Comparison of ENCODE assay signal across 13 cellular contexts in the genomic region with DNA sequence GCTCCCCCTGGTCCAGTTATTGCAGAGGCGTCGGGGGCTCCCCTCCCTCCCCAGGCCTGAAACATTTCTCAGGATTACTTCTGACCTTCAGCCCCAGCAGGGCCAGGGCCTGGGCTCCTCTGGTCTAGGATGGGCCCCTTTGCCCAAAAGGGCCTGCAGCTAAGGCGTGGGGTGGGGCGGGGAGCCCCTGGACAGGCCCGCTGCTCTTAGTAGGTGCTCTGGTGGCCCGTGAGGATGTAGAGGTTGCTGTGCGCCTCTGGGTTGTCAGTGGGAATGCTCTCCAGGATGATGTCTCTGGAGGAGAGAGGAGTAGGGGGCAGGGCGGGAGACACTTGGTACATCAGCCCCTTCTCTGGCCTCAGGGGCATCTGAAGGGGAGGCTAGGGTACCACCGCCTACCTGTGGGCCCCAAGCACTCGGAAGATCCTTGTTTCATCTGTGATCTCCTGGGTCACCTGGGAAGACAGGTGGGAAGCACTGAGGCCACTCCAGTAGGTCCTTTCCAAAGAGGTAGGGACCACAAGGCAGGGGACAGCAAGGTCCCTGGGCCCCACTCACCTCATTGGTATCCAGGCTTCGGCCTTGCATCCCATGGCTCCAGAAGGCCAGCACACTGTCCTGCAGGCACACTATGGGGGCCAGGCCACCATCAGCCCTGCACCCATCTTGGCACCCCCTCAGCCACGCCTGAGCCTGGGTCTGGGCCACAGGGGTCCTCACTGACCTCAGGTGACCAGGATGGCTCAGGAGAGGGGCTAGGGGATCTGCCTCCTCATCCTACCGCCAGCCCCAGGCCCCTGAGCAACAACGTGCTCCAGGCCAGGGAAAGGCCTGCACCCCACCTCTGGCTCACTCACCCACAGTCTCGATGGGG.
"Had no signal": no experiment of that assay in that cellular context is flagged by ENCODE, and none has a peak within 500 bp of the region (broad histone marks: within the 10 kb centered on the region; RNA-seq: fewer than 3 reads in every experiment).

No MANE protein-coding gene starts in this region.

- DNase-seq: activated CD4-positive, CD25-positive, alpha-beta regulatory T cell; amygdala; cerebellar nuclear complex; esophagus squamous epithelium; foreskin fibroblast; stimulated activated CD4-positive, alpha-beta T cell treated with anti-CD3 and anti-CD28 coated beads, Interleukin-12 subunit alpha, Interleukin-12 subunit beta, amount 100 ng/mL, for 4 hours had no signal

- H3K27ac ChIP-seq: dorsolateral prefrontal cortex, esophagus squamous epithelium, heart left ventricle, right lobe of liver had no signal

- H3K4me3 Mint-ChIP-seq: activated naive CD4-positive, alpha-beta T cell treated with anti-CD3 and anti-CD28 coated beads, Interleukin-2, amount 50 U/mL, for 24 hours; brain; stimulated activated naive CD8-positive, alpha-beta T cell treated with anti-CD3 and anti-CD28 coated beads, Interleukin-15, Interleukin-2, amounts not matched to agents 100 ng/mL and 50 ng/mL, for 24 hours had no signal

- H3K9me3 ChIP-seq: esophagus squamous epithelium, heart left ventricle, right lobe of liver had no signal

- H3K4me1 ChIP-seq: right lobe of liver had no signal

- H3K4me3 ChIP-seq: dorsolateral prefrontal cortex, esophagus squamous epithelium, heart left ventricle, right lobe of liver had no signal

- H3K36me3 ChIP-seq: right lobe of liver had no signal

- H3K4me1 Mint-ChIP-seq: brain had no signal

- H3K27me3 ChIP-seq: dorsolateral prefrontal cortex, esophagus squamous epithelium, heart left ventricle, right lobe of liver had no signal

- ATAC-seq: heart left ventricle, left lobe of liver had no signal

- H3K27me3 Mint-ChIP-seq: activated naive CD4-positive, alpha-beta T cell treated with anti-CD3 and anti-CD28 coated beads, Interleukin-2, amount 50 U/mL, for 24 hours; brain; stimulated activated naive CD8-positive, alpha-beta T cell treated with anti-CD3 and anti-CD28 coated beads, Interleukin-15, Interleukin-2, amounts not matched to agents 100 ng/mL and 50 ng/mL, for 24 hours had no signal

- H3K9me3 Mint-ChIP-seq: activated naive CD4-positive, alpha-beta T cell treated with anti-CD3 and anti-CD28 coated beads, Interleukin-2, amount 50 U/mL, for 24 hours; brain; stimulated activated naive CD8-positive, alpha-beta T cell treated with anti-CD3 and anti-CD28 coated beads, Interleukin-15, Interleukin-2, amounts not matched to agents 100 ng/mL and 50 ng/mL, for 24 hours had no signal

- H3K27ac Mint-ChIP-seq: activated naive CD4-positive, alpha-beta T cell treated with anti-CD3 and anti-CD28 coated beads, Interleukin-2, amount 50 U/mL, for 24 hours; brain; stimulated activated naive CD8-positive, alpha-beta T cell treated with anti-CD3 and anti-CD28 coated beads, Interleukin-15, Interleukin-2, amounts not matched to agents 100 ng/mL and 50 ng/mL, for 24 hours had no signal

- H3K36me3 Mint-ChIP-seq: brain had no signal
